ENCODE assay signal across 11 cellular contexts in the genomic region with DNA sequence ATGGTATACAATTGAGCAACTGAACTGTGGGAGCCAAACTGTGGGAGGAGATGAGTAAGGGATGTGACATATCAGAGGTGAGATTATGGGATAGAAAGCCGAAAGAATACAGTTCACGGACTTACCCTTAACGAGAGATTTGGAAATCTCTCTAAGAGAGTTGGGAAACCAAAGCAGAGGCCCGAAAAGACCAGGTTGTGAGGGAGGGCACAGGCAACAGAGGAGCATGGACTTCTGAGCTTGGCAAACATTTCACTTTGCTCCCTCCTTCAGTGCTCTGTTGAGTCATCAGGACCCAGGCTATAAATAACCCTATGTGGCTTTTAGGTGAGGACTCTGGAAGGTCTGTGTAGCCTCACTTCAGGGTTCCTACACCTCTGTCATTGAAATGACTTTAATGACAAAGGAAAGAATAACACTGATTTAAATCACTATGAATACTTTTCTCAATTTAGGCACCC.
DNase-seq lines count a peak whose midpoint lies in the region; ATAC-seq, FAIRE-seq and TF ChIP-seq lines count a peak whose summit lies in the region.
"Had no signal": no experiment of that assay in that cellular context is flagged by ENCODE, and none has a peak within 500 bp of the region (broad histone marks: within the 10 kb centered on the region; RNA-seq: fewer than 3 reads in every experiment).

No MANE protein-coding gene starts in this region.

- no peak overlapping the region for H3K4me3 Mint-ChIP-seq in nephron

- no peaks in the 10 kb centered on the region for H3K79me2 ChIP-seq in fibroblast of lung (ENCODE audit: control insufficient read depth, insufficient read depth, low read length)

- H3K27ac ChIP-seq in fibroblast of lung (ENCODE audit: insufficient read depth, low read length) (peak overlapping the region; percentile 42), small intestine (ENCODE audit: low read depth in 1 of 2, low read length in 1 of 2) (no peak overlapping the region)
- H3K27ac ChIP-seq: adrenal gland had no signal

- no peaks in the 10 kb centered on the region for H3K27me3 Mint-ChIP-seq in nephron (ENCODE audit: low read depth)

- peak overlapping the region; percentile 78 for H3K4me2 ChIP-seq in fibroblast of lung (ENCODE audit: extremely low read depth, insufficient read depth, low read length)

- no peak overlapping the region for H3K9ac ChIP-seq in fibroblast of lung (ENCODE audit: insufficient read depth, low read length)

- peak; percentile 53 for DNase-seq in EL
- DNase-seq in NCI-H69 (lab: John Stamatoyannopoulos, UW): peak; percentile 44
- DNase-seq in fibroblast of lung (ENCODE audit: low read depth in 2 of 2): peak; percentile 74
- DNase-seq in small intestine: no peak
- DNase-seq in activated CD4-positive, alpha-beta T cell treated with anti-CD3 and anti-CD28 coated beads for 4 hours: no peak
- DNase-seq: adrenal gland, DMS79, glutamatergic neuron had no signal

- H3K4me1 Mint-ChIP-seq in nephron: peaks cover 51% of the 10 kb centered on the region

- H3K36me3 Mint-ChIP-seq in nephron (ENCODE audit: low read depth): no peaks in the 10 kb centered on the region

- no peak overlapping the region for H2AFZ ChIP-seq in fibroblast of lung (ENCODE audit: low read length)

- no peak for FAIRE-seq in small intestine (lab: Jason Lieb, UNC)

- H3K4me1 ChIP-seq in fibroblast of lung (ENCODE audit: control insufficient read depth, extremely low read depth, insufficient read depth, low read length) (peaks cover 12% of the 10 kb centered on the region), small intestine (ENCODE audit: control insufficient read depth in 2 of 2, insufficient read depth in 1 of 2, low read depth in 1 of 2, low read length in 1 of 2) (no peaks in the 10 kb centered on the region)

- no peak for ATAC-seq in GM21367 (IDR thresholded peaks at IDR 0.05; ENCODE audit: unreplicated experiment)
- no peak for ATAC-seq in GM18870 (IDR thresholded peaks at IDR 0.05; ENCODE audit: unreplicated experiment)

- 84 to 91% (median 90%) methylated on average over 4 of the region's 4 CpGs for WGBS in small intestine, 3 donors

- peak overlapping the region in 2 of 3 experiments; percentile 14 to 22 for H3K27ac Mint-ChIP-seq in nephron

- H3K36me3 ChIP-seq in fibroblast of lung (ENCODE audit: control insufficient read depth, insufficient read depth, low read length) (no peaks in the 10 kb centered on the region), small intestine (ENCODE audit: control insufficient read depth in 2 of 2, insufficient read depth in 2 of 2, low read length in 2 of 2) (peaks cover 0 to 1% of the 10 kb centered on the region in 2 donors)
- H3K36me3 ChIP-seq: adrenal gland had no signal

- no peaks in the 10 kb centered on the region for H3K27me3 ChIP-seq in fibroblast of lung (ENCODE audit: control insufficient read depth, insufficient read depth, low read length)
- no peaks in the 10 kb centered on the region for H3K27me3 ChIP-seq in small intestine (ENCODE audit: control insufficient read depth in 2 of 2, insufficient read depth in 2 of 2, low read length in 2 of 2)
- H3K27me3 ChIP-seq: adrenal gland had no signal

- no peaks in the 10 kb centered on the region for H3K9me3 Mint-ChIP-seq in nephron

- no peaks in the 10 kb centered on the region for H4K20me1 ChIP-seq in fibroblast of lung (ENCODE audit: control insufficient read depth, extremely low read depth, insufficient read depth, low read length)

- H3K9me3 ChIP-seq in fibroblast of lung (ENCODE audit: control insufficient read depth, insufficient read depth, low read depth, low read length) (no peaks in the 10 kb centered on the region), small intestine (ENCODE audit: control insufficient read depth, low read depth) (no peaks in the 10 kb centered on the region)
- H3K9me3 ChIP-seq: adrenal gland had no signal

- H3K4me3 ChIP-seq in fibroblast of lung (replicated peaks in 1 of 4; ENCODE audit: control extremely low read depth in 1 of 4, insufficient read depth in 1 of 4, low read depth in 3 of 4, low read length in 4 of 4) (no peak overlapping the region), small intestine (ENCODE audit: low read depth in 1 of 2, low read length in 2 of 2) (no peak overlapping the region)
- H3K4me3 ChIP-seq: adrenal gland had no signal

- TF ChIP-seq CTCF in fibroblast of lung (conservative IDR thresholded peaks at IDR 0.05 in 1 of 2, IDR thresholded peaks at IDR 0.05 in 1 of 2; ENCODE audit: low read depth in 1 of 2, low read length in 2 of 2): no peak
- no peak for TF ChIP-seq CTCF in nephron (IDR thresholded peaks at IDR 0.05; ENCODE audit: unreplicated experiment in 3 of 3)

Comparison
In these comparisons a context has a peak if more than half of its experiments do, and no peak if none do; other contexts are left out.
1. DNase-seq: peak in EL (single experiment), NCI-H69 (single experiment) and fibroblast of lung (2 of 2); none in small intestine (single experiment) and activated CD4-positive, alpha-beta T cell treated with anti-CD3 and anti-CD28 coated beads for 4 hours (0 of 2).